Comparison of ENCODE assay signal across 11 cellular contexts in the genomic region with DNA sequence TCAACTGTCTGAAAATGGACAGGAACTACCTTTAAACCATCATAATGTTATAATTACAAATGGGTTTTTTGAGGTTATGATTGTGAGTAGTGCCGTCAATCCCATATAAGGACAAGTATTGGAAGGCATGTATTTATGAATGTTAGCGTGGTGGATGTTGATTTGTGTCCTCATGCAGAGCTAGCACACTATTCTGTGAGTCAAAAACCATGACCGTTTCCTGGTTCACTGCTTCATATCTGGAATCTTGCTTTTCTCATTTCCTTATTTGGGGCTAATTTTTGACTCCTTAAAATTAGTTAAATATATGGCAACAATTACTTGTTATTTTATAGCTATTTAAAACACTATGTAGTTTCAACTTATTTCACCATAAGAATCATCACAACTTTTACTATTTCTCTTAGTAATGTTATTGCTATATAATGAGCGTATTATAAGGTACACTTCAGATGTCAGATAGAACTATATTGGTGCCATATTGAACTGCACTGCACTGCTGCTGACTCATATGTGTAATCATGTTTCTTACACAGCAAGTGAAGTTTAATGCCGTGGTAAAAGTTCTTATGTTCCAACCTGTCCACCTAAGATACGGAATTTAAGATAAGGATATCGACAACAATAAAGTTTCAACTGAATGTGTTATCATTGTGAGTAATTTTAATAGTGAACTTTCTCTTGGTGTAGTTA.
DNase-seq lines count a peak whose midpoint lies in the region; ATAC-seq lines count a peak whose summit lies in the region.
"Had no signal": no experiment of that assay in that cellular context is flagged by ENCODE, and none has a peak within 500 bp of the region (broad histone marks: within the 10 kb centered on the region; RNA-seq: fewer than 3 reads in every experiment).

No MANE protein-coding gene starts in this region.

- ATAC-seq in GM18907 (IDR thresholded peaks at IDR 0.05; ENCODE audit: unreplicated experiment) (peak; percentile 96), GM21576 (IDR thresholded peaks at IDR 0.05; ENCODE audit: unreplicated experiment) (peak; percentile 87), HG03064 (IDR thresholded peaks at IDR 0.05; ENCODE audit: low read depth, unreplicated experiment) (peak; percentile 88)
- ATAC-seq: activated CD4-positive, CD25-positive, alpha-beta regulatory T cell treated with anti-CD3 and anti-CD28 coated beads, Interleukin-2, amount 50 U/mL, for 24 hours had no signal

- DNase-seq in fibroblast of peridontal ligament (ENCODE audit: extremely low read depth) (peak; percentile 11), LoVo (ENCODE audit: low spot score) (no peak), DMS 273 treated with DMSO at 0.1 percent for 48 hours (lab: John Stamatoyannopoulos, UW) (no peak), amygdala (lab: John Stamatoyannopoulos, UW) (no peak), NCI-H526 treated with DMSO at 0.1 percent for 48 hours (lab: John Stamatoyannopoulos, UW) (no peak)
- DNase-seq: MG63, NCI-H69 had no signal
